Comparison of ENCODE assay signal across 13 cellular contexts in the genomic region with DNA sequence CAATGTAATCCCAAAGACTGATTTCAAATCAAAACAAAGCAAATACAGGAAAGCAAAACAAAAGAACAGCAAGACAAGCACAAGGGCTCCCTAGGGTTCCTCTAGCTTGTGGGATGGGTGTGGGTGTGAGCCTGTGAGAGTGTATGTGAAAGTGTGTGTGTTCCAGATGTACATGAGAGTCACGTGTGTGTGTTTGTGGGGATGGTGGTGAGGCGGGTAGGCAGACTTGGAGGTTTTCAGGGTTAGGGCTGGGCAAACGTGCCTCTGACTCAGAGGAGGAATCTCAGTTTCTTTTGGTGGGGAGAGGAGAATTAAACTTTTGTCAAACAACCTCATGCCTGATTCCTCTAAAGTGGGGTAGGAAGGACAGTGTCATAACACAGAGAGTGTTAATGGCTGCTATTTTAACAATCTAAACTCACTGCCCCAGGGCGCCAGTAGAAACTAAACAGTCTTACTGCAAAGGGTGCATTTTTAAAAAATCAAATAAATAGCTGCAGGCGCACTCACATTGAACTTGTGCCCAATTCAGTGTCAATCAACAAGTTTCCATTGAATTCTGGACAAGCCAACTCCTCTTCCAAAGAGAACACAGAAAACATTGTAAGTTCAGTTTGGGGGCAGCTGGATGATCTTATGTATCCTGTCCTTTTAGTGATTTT. TPM values are rescaled to one million over a fixed set of nuclear protein-coding genes. Genes with fewer than 3 reads are reported as not detected.
A peak's percentile ranks its signal among the peaks of the same experiment; 100 is the strongest.
DNase-seq lines count a peak whose midpoint lies in the region; ATAC-seq and TF ChIP-seq lines count a peak whose summit lies in the region.
"Had no signal": no experiment of that assay in that cellular context is flagged by ENCODE, and none has a peak within 500 bp of the region (broad histone marks: within the 10 kb centered on the region; RNA-seq: fewer than 3 reads in every experiment).

No MANE protein-coding gene starts in this region.

- no peaks in the 10 kb centered on the region for H3K9me3 ChIP-seq in fibroblast of lung (ENCODE audit: control insufficient read depth, insufficient read depth, low read depth, low read length)

- no peaks in the 10 kb centered on the region for H3K27me3 Mint-ChIP-seq in activated CD4-positive, alpha-beta T cell treated with anti-CD3 and anti-CD28 coated beads, Interleukin-2, amount 10 ng/mL, durations not matched to agents 24 days and 14 days

- no peaks in the 10 kb centered on the region for H3K79me2 ChIP-seq in fibroblast of lung (ENCODE audit: control insufficient read depth, insufficient read depth, low read length)

- ATAC-seq in GM21381 (IDR thresholded peaks at IDR 0.05; ENCODE audit: unreplicated experiment): peak; percentile 83
- ATAC-seq in HG03442 (IDR thresholded peaks at IDR 0.05; ENCODE audit: unreplicated experiment): peak; percentile 81
- ATAC-seq: naive thymus-derived CD4-positive, alpha-beta T cell had no signal

- no peak overlapping the region for H3K27ac Mint-ChIP-seq in activated CD4-positive, alpha-beta T cell treated with anti-CD3 and anti-CD28 coated beads, Interleukin-2, amount 10 ng/mL, durations not matched to agents 24 days and 14 days
- H3K27ac Mint-ChIP-seq: naive thymus-derived CD4-positive, alpha-beta T cell had no signal

- intact Hi-C loops in activated CD4-positive, alpha-beta T cell treated with anti-CD3 and anti-CD28 coated beads, Interleukin-2, amount 10 ng/mL, durations not matched to agents 24 days and 14 days (cut with micrococcal nuclease): no loop called here

- H3K9me3 Mint-ChIP-seq in activated CD4-positive, alpha-beta T cell treated with anti-CD3 and anti-CD28 coated beads, Interleukin-2, amount 10 ng/mL, durations not matched to agents 24 days and 14 days: no peaks in the 10 kb centered on the region

- H3K36me3 ChIP-seq in fibroblast of lung (ENCODE audit: control insufficient read depth, insufficient read depth, low read length): no peaks in the 10 kb centered on the region

- H3K27ac ChIP-seq in fibroblast of lung (ENCODE audit: insufficient read depth, low read length): peak overlapping the region; percentile 39

- no peaks in the 10 kb centered on the region for H3K36me3 Mint-ChIP-seq in activated CD4-positive, alpha-beta T cell treated with anti-CD3 and anti-CD28 coated beads, Interleukin-2, amount 10 ng/mL, durations not matched to agents 24 days and 14 days (ENCODE audit: low read depth)
- H3K36me3 Mint-ChIP-seq: naive thymus-derived CD4-positive, alpha-beta T cell had no signal

- TF ChIP-seq CTCF in fibroblast of lung (conservative IDR thresholded peaks at IDR 0.05 in 1 of 2, IDR thresholded peaks at IDR 0.05 in 1 of 2; ENCODE audit: low read depth in 1 of 2, low read length in 2 of 2): no peak

- DNase-seq in GM03348 (ENCODE audit: low spot score) (peak; percentile 34), fibroblast of lung (ENCODE audit: low read depth in 2 of 2) (peak; percentile 36 to 48), ecto neural progenitor cell (ENCODE audit: low spot score) (no peak), DMS79 (lab: John Stamatoyannopoulos, UW) (no peak), COLO829 (ENCODE audit: low spot score) (no peak)
- no peak for DNase-seq in activated CD4-positive, alpha-beta T cell treated with anti-CD3 and anti-CD28 coated beads, Interleukin-2, amount 10 ng/mL, durations not matched to agents 24 days and 14 days
- DNase-seq: activated CD8-positive, alpha-beta memory T cell treated with anti-CD3 and anti-CD28 coated beads, Interleukin-2, amount 50 U/mL, for 4 hours; GDM1; islet precursor cell; naive thymus-derived CD4-positive, alpha-beta T cell; NCI-H2227 treated with DMSO at 0.1 percent for 48 hours had no signal

- H3K4me3 ChIP-seq in fibroblast of lung (replicated peaks in 1 of 4; ENCODE audit: control extremely low read depth in 1 of 4, insufficient read depth in 1 of 4, low read depth in 3 of 4, low read length in 4 of 4): no peak overlapping the region

- H3K27me3 ChIP-seq in fibroblast of lung (ENCODE audit: control insufficient read depth, insufficient read depth, low read length): no peaks in the 10 kb centered on the region

- H4K20me1 ChIP-seq in fibroblast of lung (ENCODE audit: control insufficient read depth, extremely low read depth, insufficient read depth, low read length): no peaks in the 10 kb centered on the region

- peak overlapping the region; percentile 15 for H3K4me2 ChIP-seq in fibroblast of lung (ENCODE audit: extremely low read depth, insufficient read depth, low read length)

- H3K4me3 Mint-ChIP-seq in activated CD4-positive, alpha-beta T cell treated with anti-CD3 and anti-CD28 coated beads, Interleukin-2, amount 10 ng/mL, durations not matched to agents 24 days and 14 days: no peak overlapping the region
- H3K4me3 Mint-ChIP-seq: naive thymus-derived CD4-positive, alpha-beta T cell had no signal

- H2AFZ ChIP-seq in fibroblast of lung (ENCODE audit: low read length): no peak overlapping the region

- H3K9ac ChIP-seq in fibroblast of lung (ENCODE audit: insufficient read depth, low read length): no peak overlapping the region

- H3K4me1 ChIP-seq in fibroblast of lung (ENCODE audit: control insufficient read depth, extremely low read depth, insufficient read depth, low read length): peaks cover 6% of the 10 kb centered on the region

- no peaks in the 10 kb centered on the region for H3K4me1 Mint-ChIP-seq in activated CD4-positive, alpha-beta T cell treated with anti-CD3 and anti-CD28 coated beads, Interleukin-2, amount 10 ng/mL, durations not matched to agents 24 days and 14 days
- H3K4me1 Mint-ChIP-seq: naive thymus-derived CD4-positive, alpha-beta T cell had no signal

RNA-seq across cellular contexts. Expression of gene CHRDL1, which starts 51.8 kb away (rescaled TPM):
- 4.5 and 9.0 TPM in 2 replicates for total RNA-seq in fibroblast of lung
- 1.4 and 10.1 TPM in 2 replicates for polyA plus RNA-seq in fibroblast of lung
- polyA plus RNA-seq in fibroblast of lung (2012): 0.98 and 6.5 TPM in 2 replicates
- 3.9 and 5.5 TPM in 2 replicates for polyA minus RNA-seq in fibroblast of lung (ENCODE audit: low replicate concordance)
- total RNA-seq in activated CD4-positive, alpha-beta T cell treated with anti-CD3 and anti-CD28 coated beads, Interleukin-2, amount 10 ng/mL, durations not matched to agents 24 days and 14 days: not detected in 2 replicates
- total RNA-seq: naive thymus-derived CD4-positive, alpha-beta T cell had no signal

Comparison
In these comparisons a context has a peak if more than half of its experiments do, and no peak if none do; other contexts are left out.
1. DNase-seq: peak in GM03348 (single experiment) and fibroblast of lung (2 of 2); none in ecto neural progenitor cell (single experiment), DMS79 (single experiment), COLO829 (single experiment) and activated CD4-positive, alpha-beta T cell treated with anti-CD3 and anti-CD28 coated beads, Interleukin-2, amount 10 ng/mL, durations not matched to agents 24 days and 14 days (single experiment).